ENCODE assay signal across 8 cellular contexts in genomic region chr1:112619518-112620458, GRCh38. TPM values are rescaled to one million over a fixed set of nuclear protein-coding genes. Genes with fewer than 3 reads are reported as not detected.
A peak's percentile ranks its signal among the peaks of the same experiment; 100 is the strongest.
DNase-seq lines count a peak whose midpoint lies in the region; ATAC-seq and TF ChIP-seq lines count a peak whose summit lies in the region.

Gene CAPZA1, plus strand, starts transcription at chr1:112619832. Its CDS starts 13 bp downstream, at chr1:112619845.

- no peak for TF ChIP-seq CTCF in kidney epithelial cell (IDR thresholded peaks at IDR 0.05; ENCODE audit: insufficient read depth, low read length, poor library complexity, severe bottlenecking)

- DNase-seq in Ammon's horn (ENCODE audit: low spot score) (peak; percentile 93), NCI-H510A (lab: John Stamatoyannopoulos, UW) (peak; percentile 86), cerebellum (ENCODE audit: low spot score) (peak; percentile 90), kidney epithelial cell (ENCODE audit: low read depth) (peak; percentile 50)
- peak; percentile 88 for DNase-seq in activated CD4-positive, alpha-beta T cell treated with anti-CD3 and anti-CD28 coated beads for 1 hour
- DNase-seq in stimulated activated CD4-positive, alpha-beta T cell treated with anti-CD3 and anti-CD28 coated beads, Interleukin-15, amount 100 ng/mL, for 24 hours: peak; percentile 93

- no peaks in the 10 kb centered on the region for H3K27me3 ChIP-seq in kidney epithelial cell (ENCODE audit: control insufficient read depth, insufficient read depth, low read length)

- ATAC-seq in HG03432 (IDR thresholded peaks at IDR 0.05; ENCODE audit: unreplicated experiment): peak; percentile 90

- TF ChIP-seq POLR2A in GM19193 (IDR thresholded peaks at IDR 0.05; ENCODE audit: extremely low read depth, insufficient read depth, insufficient read length): peak; percentile 96

- no peaks in the 10 kb centered on the region for H3K36me3 ChIP-seq in kidney epithelial cell (ENCODE audit: control insufficient read depth, insufficient read depth, low read length)

- peak within 1 kb of the TSS; percentile 100 for H3K4me3 ChIP-seq in kidney epithelial cell (ENCODE audit: low read depth, low read length)

RNA-seq across cellular contexts. Expression of gene CAPZA1, which starts in this region (rescaled TPM):
- total RNA-seq in cerebellum (86.4 TPM), kidney epithelial cell (181 and 193 TPM in 2 replicates)

Comparison
In these comparisons a context has a peak if more than half of its experiments do, and no peak if none do; other contexts are left out.
1. Peak in every context shown above with its lines: DNase-seq, ATAC-seq and H3K4me3 ChIP-seq.